ENCODE assay signal across 10 cellular contexts in genomic region chr1:95095833-95096217, GRCh38. TPM values are rescaled to one million over a fixed set of nuclear protein-coding genes. Genes with fewer than 3 reads are reported as not detected.
A peak's percentile ranks its signal among the peaks of the same experiment; 100 is the strongest.
DNase-seq lines count a peak whose midpoint lies in the region; ATAC-seq and TF ChIP-seq lines count a peak whose summit lies in the region.
"Had no signal": no experiment of that assay in that cellular context is flagged by ENCODE, and none has a peak within 500 bp of the region (broad histone marks: within the 10 kb centered on the region; RNA-seq: fewer than 3 reads in every experiment).

No MANE protein-coding gene starts in this region.

- no peak overlapping the region for H2BK5ac ChIP-seq in IMR-90 (ENCODE audit: low read depth, low read length, poor library complexity, severe bottlenecking)

- peak overlapping the region; percentile 64; the same call in 1 of the 2 replicates for H3K4ac ChIP-seq in IMR-90 (ENCODE audit: low read depth, low read length)

- H3K27ac ChIP-seq in IMR-90 (ENCODE audit: insufficient read depth, low read length), result peak overlapping the region; percentile 54; the same call in 1 of the 2 replicates
- no peak overlapping the region for H3K27ac ChIP-seq in uterus

- H3K36me3 Mint-ChIP-seq in memory B cell, result no peaks in the 10 kb centered on the region
- H3K36me3 Mint-ChIP-seq: natural killer cell had no signal

- H3K4me2 ChIP-seq in IMR-90 (ENCODE audit: low read depth, low read length), result peak overlapping the region; percentile 52; the same call in 1 of the 2 replicates

- H3K9me3 ChIP-seq in IMR-90 (ENCODE audit: control insufficient read depth, insufficient read depth, low read length), result no peaks in the 10 kb centered on the region
- H3K9me3 ChIP-seq in uterus, result no peaks in the 10 kb centered on the region

- TF ChIP-seq POLR2A in IMR-90 (IDR thresholded peaks at IDR 0.05; ENCODE audit: low read depth, low read length) (no peak), uterus (IDR thresholded peaks at IDR 0.05) (no peak)

- H3K56ac ChIP-seq in IMR-90 (ENCODE audit: extremely low read depth, insufficient read depth, low read length), result no peak overlapping the region

- H3K23ac ChIP-seq in IMR-90 (ENCODE audit: low read depth, low read length), result peak overlapping the region; percentile 23; the same call in 1 of the 2 replicates

- intact Hi-C loops in IMR-90 (cut with micrococcal nuclease), result no loop called here
- intact Hi-C loops in uterus (cut with DNase I; ENCODE audit: low total_unique reads), result no loop called here

- no peaks in the 10 kb centered on the region for H3K79me1 ChIP-seq in IMR-90 (ENCODE audit: low read depth in 1 of 2, low read length in 2 of 2)

- no peak overlapping the region for H2AK9ac ChIP-seq in IMR-90 (replicated peaks; ENCODE audit: low read depth, low read length, poor library complexity)

- ATAC-seq in GM18870 (IDR thresholded peaks at IDR 0.05; ENCODE audit: unreplicated experiment) (peak; percentile 82), HG02588 (IDR thresholded peaks at IDR 0.05; ENCODE audit: unreplicated experiment) (peak; percentile 94), IMR-90 (ENCODE audit: low read depth) (peak; percentile 85), memory B cell (ENCODE audit: low read depth) (peak; percentile 93)
- ATAC-seq: natural killer cell, T-helper 17 cell had no signal

- in situ Hi-C loops in IMR-90 (cut with MboI; ENCODE audit: low sequenced_read_pairs), result no loop called here

- no peak overlapping the region for H3K4me3 ChIP-seq in IMR-90 (ENCODE audit: insufficient read depth, low read depth, low read length)
- no peak overlapping the region for H3K4me3 ChIP-seq in uterus

- H3K36me3 ChIP-seq in IMR-90 (ENCODE audit: control insufficient read depth, insufficient read depth, low read length), result no peaks in the 10 kb centered on the region
- H3K36me3 ChIP-seq in uterus, result no peaks in the 10 kb centered on the region

- no peaks in the 10 kb centered on the region for H4K20me1 ChIP-seq in IMR-90 (ENCODE audit: insufficient read depth, low read length)

- no peak overlapping the region; the same call in 2 of the 3 replicates for H2BK15ac ChIP-seq in IMR-90 (ENCODE audit: low read depth, low read length)

- H3K27me3 ChIP-seq in IMR-90 (ENCODE audit: control insufficient read depth, insufficient read depth, low read length) (no peaks in the 10 kb centered on the region), uterus (no peaks in the 10 kb centered on the region)

- H3K9me3 Mint-ChIP-seq in memory B cell, result no peaks in the 10 kb centered on the region
- H3K9me3 Mint-ChIP-seq: natural killer cell had no signal

- H4K8ac ChIP-seq in IMR-90 (ENCODE audit: low read depth in 2 of 2, low read length in 2 of 2), result peak overlapping the region in 1 of 2 experiments; percentile 56; a peak in 1 of 4 replicates

- H3K18ac ChIP-seq in IMR-90 (ENCODE audit: low read depth, low read length), result peak overlapping the region; percentile 47

- DNase-seq in IMR-90 (peak; percentile 84), memory B cell (ENCODE audit: low spot score in 2 of 2) (no peak), HCEC 1CT (no peak), uterus (no peak), iPS-NIHi11 (ENCODE audit: low spot score) (no peak), NCI-H128 (lab: John Stamatoyannopoulos, UW; ENCODE audit: unreplicated experiment) (no peak)
- DNase-seq: natural killer cell, T-helper 17 cell had no signal

- H3K4me1 Mint-ChIP-seq in memory B cell, result peaks cover 6% of the 10 kb centered on the region
- H3K4me1 Mint-ChIP-seq: natural killer cell, T-helper 17 cell had no signal

- no peak for TF ChIP-seq CTCF in IMR-90 (conservative IDR thresholded peaks at IDR 0.05; ENCODE audit: low read depth, low read length)
- no peak for TF ChIP-seq CTCF in uterus (IDR thresholded peaks at IDR 0.05)

- H2BK120ac ChIP-seq in IMR-90 (ENCODE audit: low read depth, low read length), result peak overlapping the region; percentile 82

- H2AK5ac ChIP-seq in IMR-90 (ENCODE audit: low read depth, low read length), result no peak overlapping the region

- no peaks in the 10 kb centered on the region for H3K27me3 Mint-ChIP-seq in memory B cell

- H3K4me3 Mint-ChIP-seq in memory B cell, result no peak overlapping the region
- H3K4me3 Mint-ChIP-seq: natural killer cell, T-helper 17 cell had no signal

- H3K27ac Mint-ChIP-seq in memory B cell, result no peak overlapping the region
- H3K27ac Mint-ChIP-seq: natural killer cell, T-helper 17 cell had no signal

- no peaks in the 10 kb centered on the region for H3K9me1 ChIP-seq in IMR-90 (ENCODE audit: insufficient read depth, low read length)

- peak overlapping the region; percentile 60; the same call in 1 of the 2 replicates for H3K14ac ChIP-seq in IMR-90 (replicated peaks; ENCODE audit: low read depth, low read length)

- H3K4me1 ChIP-seq in IMR-90 (ENCODE audit: control insufficient read depth, insufficient read depth, low read length) (peaks cover 2% of the 10 kb centered on the region; the same call in 1 of the 2 replicates), uterus (no peaks in the 10 kb centered on the region)

- CTCF ChIA-PET in IMR-90 (lab: Yijun Ruan, JAX), result no interaction called here

- H4K91ac ChIP-seq in IMR-90 (ENCODE audit: insufficient read depth, low read depth, low read length), result no peak overlapping the region

- H2BK20ac ChIP-seq in IMR-90 (ENCODE audit: low read depth, low read length), result peak overlapping the region; percentile 75

- POLR2A ChIA-PET in IMR-90 (lab: Charles Lee; ENCODE audit: unreplicated experiment), result no interaction called here

- dilution Hi-C loops in IMR-90 (cut with HindIII; ENCODE audit: low sequenced_read_pairs, unreplicated experiment), result no loop called here

- H4K5ac ChIP-seq in IMR-90 (ENCODE audit: low read depth, low read length), result no peak overlapping the region; the same call in 1 of the 2 replicates

- H2AFZ ChIP-seq in IMR-90 (replicated peaks; ENCODE audit: low read length, poor library complexity), result no peak overlapping the region

- WGBS in IMR-90 (ENCODE audit: extremely low coverage in 2 of 2, insufficient read length in 1 of 2), 2 experiments, result no CpG with 5 or more reads among the region's 2 CpGs

- TF ChIP-seq RAD21 in IMR-90 (IDR thresholded peaks at IDR 0.05; ENCODE audit: low read length), result no peak

- H3K9ac ChIP-seq in IMR-90 (ENCODE audit: low read depth, low read length), result no peak overlapping the region

- no TSS peak for BruUV-seq in IMR-90 (replicated peaks; lab: Mats Ljungman, UMichigan)

TF ChIP-seq in IMR-90, 13 proteins besides CTCF, POLR2A, EP300 and RAD21:
- TF ChIP-seq BHLHE40 (IDR thresholded peaks at IDR 0.05; ENCODE audit: low read depth, low read length), result no peak
- peak; percentile 45 for TF ChIP-seq CEBPB (IDR thresholded peaks at IDR 0.05; ENCODE audit: low read depth, low read length)
- TF ChIP-seq FOS (IDR thresholded peaks at IDR 0.05; ENCODE audit: low read depth, low read length), result no peak
- TF ChIP-seq RFX5 (IDR thresholded peaks at IDR 0.05; ENCODE audit: low read depth, low read length), result no peak
- TF ChIP-seq MAZ (IDR thresholded peaks at IDR 0.05; ENCODE audit: borderline replicate concordance, low read depth, low read length), result no peak
- TF ChIP-seq MAFK (IDR thresholded peaks at IDR 0.05; ENCODE audit: low read depth, low read length), result no peak
- TF ChIP-seq USF2 (IDR thresholded peaks at IDR 0.05; ENCODE audit: low read depth, low read length), result no peak

RNA-seq across cellular contexts. Expression of gene TLCD4, which starts 21.3 kb away (rescaled TPM):
- total RNA-seq in IMR-90 (2012; rRNA removed) (0.36 and 0.83 TPM in 2 replicates), uterus (10 to 100 TPM in 3 of 4 donors, 1 to 10 TPM in 1; 2.0 to 42.6 (median 13.1) TPM)
- 0.16 and 0.22 TPM in 2 replicates for polyA plus RNA-seq in IMR-90 (2012; rRNA removed)
- 0.03 and 0.04 TPM in 2 replicates for polyA plus RNA-seq in IMR-90 (2012; cell fraction: cytosol; rRNA removed)
- 0.01 and 0.14 TPM in 2 replicates for polyA plus RNA-seq in IMR-90 (2012; cell fraction: nucleus; rRNA removed; ENCODE audit: low replicate concordance)

RNA-seq across cellular contexts. Expression of gene ALG14, which starts 23.1 kb away (rescaled TPM):
- total RNA-seq in IMR-90 (2012; rRNA removed) (1.4 and 2.0 TPM in 2 replicates), uterus (1 to 10 TPM in 3 of 4 donors, under 1 TPM in 1; 0.51 to 6.7 (median 1.6) TPM)
- polyA plus RNA-seq in IMR-90 (2012; rRNA removed), result 1.6 and 1.7 TPM in 2 replicates
- polyA plus RNA-seq in IMR-90 (2012; cell fraction: cytosol; rRNA removed), result 1.2 and 2.0 TPM in 2 replicates
- polyA plus RNA-seq in IMR-90 (2012; cell fraction: nucleus; rRNA removed; ENCODE audit: low replicate concordance), result 0.60 and 0.75 TPM in 2 replicates
